32 cellular contexts compared by ENCODE assay signal in the genomic region with DNA sequence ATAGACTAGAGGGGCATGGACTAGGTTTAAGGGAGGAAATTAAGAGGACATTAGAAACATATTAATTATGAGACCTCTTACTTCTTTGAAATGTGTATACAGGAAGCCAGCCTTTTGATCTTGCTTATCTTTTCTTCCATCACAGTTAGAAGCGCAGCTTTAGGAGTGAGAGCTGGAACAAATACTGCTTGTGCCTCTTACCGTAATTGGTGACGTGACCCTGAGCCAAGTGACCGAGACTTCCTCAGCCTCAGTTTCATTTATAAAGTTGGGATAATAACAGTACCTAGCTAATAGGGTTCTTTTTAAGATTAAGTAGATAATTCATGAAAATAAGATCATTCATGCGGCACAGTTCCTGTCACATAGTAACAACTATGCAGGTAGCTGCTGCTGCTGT. TPM values are rescaled to one million over a fixed set of nuclear protein-coding genes. Genes with fewer than 3 reads are reported as not detected.
"Had no signal": no experiment of that assay in that cellular context is flagged by ENCODE, and none has a peak within 500 bp of the region (broad histone marks: within the 10 kb centered on the region; RNA-seq: fewer than 3 reads in every experiment).

No MANE protein-coding gene starts in this region.

- H3K4me1 Mint-ChIP-seq: activated CD4-positive, alpha-beta T cell treated with anti-CD3 and anti-CD28 coated beads for 36 hours; activated CD4-positive, alpha-beta T cell treated with anti-CD3 and anti-CD28 coated beads, Interleukin-2, amount 10 ng/mL, durations not matched to agents 24 days and 14 days; activated CD8-positive, alpha-beta memory T cell treated with anti-CD3 and anti-CD28 coated beads, Interleukin-2, amount 10 ng/mL, durations not matched to agents 7 days and 5 days; activated naive CD4-positive, alpha-beta T cell treated with anti-CD3 and anti-CD28 coated beads, Interleukin-2, amount 50 U/mL, for 24 hours; activated naive CD8-positive, alpha-beta T cell treated with anti-CD3 and anti-CD28 coated beads for 36 hours; activated naive CD8-positive, alpha-beta T cell treated with anti-CD3 and anti-CD28 coated beads, Interleukin-2, amount 50 U/mL, for 24 hours had no signal

- H3K36me3 ChIP-seq: adrenal gland, esophagus squamous epithelium, gastroesophageal sphincter had no signal

- H3K27me3 Mint-ChIP-seq: activated CD4-positive, alpha-beta memory T cell treated with anti-CD3 and anti-CD28 coated beads for 36 hours; activated CD4-positive, alpha-beta T cell treated with anti-CD3 and anti-CD28 coated beads, Interleukin-2, amount 10 ng/mL, durations not matched to agents 24 days and 14 days; activated CD8-positive, alpha-beta memory T cell treated with anti-CD3 and anti-CD28 coated beads, Interleukin-2, amount 10 ng/mL, durations not matched to agents 7 days and 5 days; activated naive CD8-positive, alpha-beta T cell treated with anti-CD3 and anti-CD28 coated beads for 36 hours; activated naive CD8-positive, alpha-beta T cell treated with anti-CD3 and anti-CD28 coated beads, Interleukin-2, amount 50 U/mL, for 24 hours; effector memory CD8-positive, alpha-beta T cell had no signal

- H3K4me3 Mint-ChIP-seq: activated CD4-positive, alpha-beta memory T cell treated with anti-CD3 and anti-CD28 coated beads for 36 hours; activated CD4-positive, alpha-beta T cell treated with anti-CD3 and anti-CD28 coated beads for 36 hours; activated CD4-positive, alpha-beta T cell treated with anti-CD3 and anti-CD28 coated beads, Interleukin-2, amount 10 ng/mL, durations not matched to agents 24 days and 14 days; activated CD8-positive, alpha-beta memory T cell treated with anti-CD3 and anti-CD28 coated beads, Interleukin-2, amount 10 ng/mL, durations not matched to agents 7 days and 5 days; activated CD8-positive, alpha-beta T cell treated with anti-CD3 and anti-CD28 coated beads, Interleukin-2, amount 10 ng/mL, durations not matched to agents 7 days and 5 days; activated naive CD4-positive, alpha-beta T cell treated with anti-CD3 and anti-CD28 coated beads for 36 hours; activated naive CD4-positive, alpha-beta T cell treated with anti-CD3 and anti-CD28 coated beads, Interleukin-2, amount 50 U/mL, for 24 hours; activated naive CD8-positive, alpha-beta T cell treated with anti-CD3 and anti-CD28 coated beads for 36 hours; activated naive CD8-positive, alpha-beta T cell treated with anti-CD3 and anti-CD28 coated beads, Interleukin-2, amount 50 U/mL, for 24 hours; activated T-helper 1 cell treated with anti-CD3 and anti-CD28 coated beads, Interleukin-12 subunit alpha, Interleukin-12 subunit beta, Interleukin-2, Interleukin-4 antibody, amounts not matched to agents 30 ng/mL and 10 ng/mL and 1 ng/mL, durations not matched to agents 14 hours and 24 hours and 36 hours; effector memory CD8-positive, alpha-beta T cell had no signal

- H3K36me3 Mint-ChIP-seq: activated CD4-positive, alpha-beta memory T cell treated with anti-CD3 and anti-CD28 coated beads for 36 hours; activated CD8-positive, alpha-beta memory T cell treated with anti-CD3 and anti-CD28 coated beads, Interleukin-2, amount 10 ng/mL, durations not matched to agents 7 days and 5 days; activated naive CD4-positive, alpha-beta T cell treated with anti-CD3 and anti-CD28 coated beads, Interleukin-2, amount 50 U/mL, for 24 hours; activated naive CD8-positive, alpha-beta T cell treated with anti-CD3 and anti-CD28 coated beads for 36 hours had no signal

- H3K4me3 ChIP-seq: adrenal gland, body of pancreas, esophagus squamous epithelium, gastroesophageal sphincter had no signal

- H3K9me3 Mint-ChIP-seq: activated CD4-positive, alpha-beta memory T cell treated with anti-CD3 and anti-CD28 coated beads for 36 hours; activated CD4-positive, alpha-beta T cell treated with anti-CD3 and anti-CD28 coated beads, Interleukin-2, amount 10 ng/mL, durations not matched to agents 24 days and 14 days; activated naive CD4-positive, alpha-beta T cell treated with anti-CD3 and anti-CD28 coated beads for 36 hours; activated naive CD4-positive, alpha-beta T cell treated with anti-CD3 and anti-CD28 coated beads, Interleukin-2, amount 50 U/mL, for 24 hours; activated naive CD8-positive, alpha-beta T cell treated with anti-CD3 and anti-CD28 coated beads for 36 hours; activated T-helper 1 cell treated with anti-CD3 and anti-CD28 coated beads, Interleukin-12 subunit alpha, Interleukin-12 subunit beta, Interleukin-2, Interleukin-4 antibody, amounts not matched to agents 30 ng/mL and 10 ng/mL and 1 ng/mL, durations not matched to agents 14 hours and 24 hours and 36 hours; activated T-helper 2 cell treated with anti-CD3 and anti-CD28 coated beads, Interferon-gamma antibody, Interleukin-2, Interleukin-4, amounts not matched to agents 10 μg/mL and 5 μg/mL and 100 μg/mL, durations not matched to agents 14 hours and 24 hours and 36 hours had no signal

- H3K27me3 ChIP-seq: adrenal gland, body of pancreas, esophagus squamous epithelium, gastroesophageal sphincter had no signal

- H3K9me3 ChIP-seq: adrenal gland, body of pancreas, esophagus squamous epithelium, gastroesophageal sphincter had no signal

- H3K4me1 ChIP-seq: adrenal gland, body of pancreas, esophagus squamous epithelium, gastroesophageal sphincter had no signal

- DNase-seq: activated CD4-positive, alpha-beta memory T cell treated with anti-CD3 and anti-CD28 coated beads for 36 hours; activated CD4-positive, alpha-beta T cell treated with anti-CD3 and anti-CD28 coated beads for 36 hours; activated CD4-positive, alpha-beta T cell treated with anti-CD3 and anti-CD28 coated beads, Interleukin-2, amount 10 ng/mL, durations not matched to agents 24 days and 14 days; activated CD4-positive, CD25-positive, alpha-beta regulatory T cell; activated CD4-positive, CD25-positive, alpha-beta regulatory T cell treated with anti-CD3 and anti-CD28 coated beads, Interleukin-2, amount 50 U/mL, for 72 hours; activated CD8-positive, alpha-beta memory T cell treated with anti-CD3 and anti-CD28 coated beads, Interleukin-2, amount 10 ng/mL, durations not matched to agents 7 days and 5 days; activated CD8-positive, alpha-beta memory T cell treated with anti-CD3 and anti-CD28 coated beads, Interleukin-2, amount 50 U/mL, for 4 hours; activated CD8-positive, alpha-beta T cell treated with anti-CD3 and anti-CD28 coated beads, Interleukin-2, amount 10 ng/mL, durations not matched to agents 7 days and 5 days; activated effector memory CD4-positive, alpha-beta T cell treated with anti-CD3 and anti-CD28 coated beads, Interleukin-2, amount 50 U/mL, for 16 hours; activated naive CD4-positive, alpha-beta T cell treated with anti-CD3 and anti-CD28 coated beads for 36 hours; activated naive CD8-positive, alpha-beta T cell treated with anti-CD3 and anti-CD28 coated beads for 36 hours; activated naive CD8-positive, alpha-beta T cell treated with anti-CD3 and anti-CD28 coated beads, Interleukin-2, amount 50 U/mL, for 24 hours; activated T-cell treated with anti-CD3 and anti-CD28 coated beads, Interleukin-2, amount 50 U/mL, for 1 hour; activated T-cell treated with anti-CD3 and anti-CD28 coated beads, Interleukin-2, amount 50 U/mL, for 48 hours; adrenal gland; amygdala; aorta; body of pancreas; caudate nucleus; cortex of kidney; dermis blood vessel endothelial cell; effector CD4-positive, alpha-beta T cell; effector memory CD8-positive, alpha-beta T cell; esophagus squamous epithelium; foreskin melanocyte; T-helper 2 cell had no signal

- H3K27ac Mint-ChIP-seq: activated CD4-positive, alpha-beta memory T cell treated with anti-CD3 and anti-CD28 coated beads for 36 hours; activated CD4-positive, alpha-beta T cell treated with anti-CD3 and anti-CD28 coated beads for 36 hours; activated CD4-positive, alpha-beta T cell treated with anti-CD3 and anti-CD28 coated beads, Interleukin-2, amount 10 ng/mL, durations not matched to agents 24 days and 14 days; activated CD8-positive, alpha-beta memory T cell treated with anti-CD3 and anti-CD28 coated beads, Interleukin-2, amount 10 ng/mL, durations not matched to agents 7 days and 5 days; activated CD8-positive, alpha-beta T cell treated with anti-CD3 and anti-CD28 coated beads, Interleukin-2, amount 10 ng/mL, durations not matched to agents 7 days and 5 days; activated naive CD4-positive, alpha-beta T cell treated with anti-CD3 and anti-CD28 coated beads for 36 hours; activated naive CD4-positive, alpha-beta T cell treated with anti-CD3 and anti-CD28 coated beads, Interleukin-2, amount 50 U/mL, for 24 hours; activated naive CD8-positive, alpha-beta T cell treated with anti-CD3 and anti-CD28 coated beads for 36 hours; activated naive CD8-positive, alpha-beta T cell treated with anti-CD3 and anti-CD28 coated beads, Interleukin-2, amount 50 U/mL, for 24 hours; activated T-helper 1 cell treated with anti-CD3 and anti-CD28 coated beads, Interleukin-12 subunit alpha, Interleukin-12 subunit beta, Interleukin-2, Interleukin-4 antibody, amounts not matched to agents 30 ng/mL and 10 ng/mL and 1 ng/mL, durations not matched to agents 14 hours and 24 hours and 36 hours; activated T-helper 2 cell treated with anti-CD3 and anti-CD28 coated beads, Interferon-gamma antibody, Interleukin-2, Interleukin-4, amounts not matched to agents 10 μg/mL and 5 μg/mL and 100 μg/mL, durations not matched to agents 14 hours and 24 hours and 36 hours; effector memory CD8-positive, alpha-beta T cell had no signal

- H3K27ac ChIP-seq: adrenal gland, body of pancreas, esophagus squamous epithelium, gastroesophageal sphincter had no signal

RNA-seq across cellular contexts. Expression of gene FREM2, which starts 18.5 kb away (rescaled TPM):
- total RNA-seq: activated CD4-positive, alpha-beta memory T cell treated with anti-CD3 and anti-CD28 coated beads for 36 hours; activated CD4-positive, alpha-beta T cell treated with anti-CD3 and anti-CD28 coated beads for 36 hours; activated CD8-positive, alpha-beta memory T cell treated with anti-CD3 and anti-CD28 coated beads for 36 hours; activated CD8-positive, alpha-beta T cell treated with anti-CD3 and anti-CD28 coated beads, Interleukin-2, amount 10 ng/mL, durations not matched to agents 7 days and 5 days; activated naive CD4-positive, alpha-beta T cell treated with anti-CD3 and anti-CD28 coated beads for 36 hours; activated naive CD8-positive, alpha-beta T cell treated with anti-CD3 and anti-CD28 coated beads for 36 hours; fibroblast of villous mesenchyme had no signal
- polyA plus RNA-seq: aorta had no signal
